In the genomic region with DNA sequence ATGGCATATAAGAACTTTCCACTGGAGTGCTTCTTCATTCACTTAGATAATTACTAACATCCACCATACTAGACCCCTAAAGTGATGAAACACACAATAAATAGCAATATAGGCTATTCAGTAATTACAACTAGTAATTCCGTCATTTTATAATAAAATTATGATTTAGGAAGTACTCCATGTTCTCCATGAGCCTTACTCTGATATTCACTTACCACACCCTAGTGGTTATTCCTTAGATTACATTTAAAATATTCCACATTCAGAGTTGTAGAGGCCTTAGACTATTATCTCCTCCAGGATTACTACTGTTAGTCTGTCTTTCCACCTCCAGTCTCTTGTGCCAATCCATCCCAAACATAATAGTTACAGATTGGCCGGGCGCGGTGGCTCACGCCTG, we compare ENCODE assay signal across 10 cellular contexts.
DNase-seq lines count a peak whose midpoint lies in the region; ATAC-seq, FAIRE-seq and TF ChIP-seq lines count a peak whose summit lies in the region.
"Had no signal": no experiment of that assay in that cellular context is flagged by ENCODE, and none has a peak within 500 bp of the region (broad histone marks: within the 10 kb centered on the region; RNA-seq: fewer than 3 reads in every experiment).

No MANE protein-coding gene starts in this region.

- DNase-seq in A549 (ENCODE audit: low read depth in 1 of 2, low spot score in 1 of 2), result peak; percentile 42 to 49
- peak; percentile 18 for DNase-seq in EL
- DNase-seq in Panc1 (ENCODE audit: low read depth, low spot score), result no peak
- no peak for DNase-seq in foreskin keratinocyte
- no peak for DNase-seq in H54 (ENCODE audit: insufficient read length, low spot score)
- DNase-seq in epidermal melanocyte (ENCODE audit: insufficient read length, low spot score), result no peak
- DNase-seq: activated CD8-positive, alpha-beta memory T cell treated with anti-CD3 and anti-CD28 coated beads, Interleukin-2, amount 50 U/mL, for 4 hours; right cardiac atrium had no signal

- FAIRE-seq in A549 (lab: Jason Lieb, UNC) (peak; percentile 51), H54 (lab: Jason Lieb, UNC) (no peak)

- no TSS peak for BruUV-seq in Panc1 (replicated peaks; lab: Mats Ljungman, UMichigan)

- TF ChIP-seq POLR2A in A549 (IDR thresholded peaks at IDR 0.05; ENCODE audit: low read length) (no peak), H54 (IDR thresholded peaks at IDR 0.05; ENCODE audit: low read depth, low read length) (no peak)

- peak in 1 of 2 experiments; percentile 55; a peak in 4 of 5 replicates for TF ChIP-seq RAD21 in A549 (conservative IDR thresholded peaks at IDR 0.05 in 1 of 2, IDR thresholded peaks at IDR 0.05 in 1 of 2)

- H3K4me3 ChIP-seq in A549 (no peak overlapping the region), Panc1 (ENCODE audit: low read depth in 2 of 2, low read length in 2 of 2) (no peak overlapping the region)

- CTCF ChIA-PET in A549 (lab: Yijun Ruan, JAX), result interaction anchor here (1.0 to 12.2 kb wide), 4 partner anchors 16 to 151 kb away, joined by 4 to 183 read pairs (median 22); a partner anchor contains a TSS
- CTCF ChIA-PET in Panc1 (lab: Charles Lee), result no interaction called here

- H3K27me3 ChIP-seq in Panc1 (ENCODE audit: control insufficient read depth, insufficient read depth, low read length) (no peaks in the 10 kb centered on the region), foreskin keratinocyte (no peaks in the 10 kb centered on the region)

- 88% methylated on average over 5 of the region's 5 CpGs for WGBS in A549 (ENCODE audit: missing lambda C conversion rate)

- POLR2A ChIA-PET in A549 (lab: Yijun Ruan, JAX) (no interaction called here), Panc1 (lab: Charles Lee) (no interaction called here)

- intact Hi-C loops in Panc1 (cut with micrococcal nuclease; ENCODE audit: unreplicated experiment), result no loop called here

- H3K4me2 ChIP-seq in A549, result no peak overlapping the region

- TF ChIP-seq CTCF in A549 (IDR thresholded peaks at IDR 0.05) (peak; percentile 46; the same call in 2 of the 3 replicates), Panc1 (IDR thresholded peaks at IDR 0.05) (peak; percentile 36; the same call in 1 of the 2 replicates), foreskin keratinocyte (conservative IDR thresholded peaks at IDR 0.05) (peak; percentile 57)

- no peaks in the 10 kb centered on the region for H3K9me3 ChIP-seq in A549
- H3K9me3 ChIP-seq in Panc1 (ENCODE audit: control insufficient read depth, insufficient read depth, low read depth, low read length), result no peaks in the 10 kb centered on the region

- H3K4me1 ChIP-seq in A549, result peaks cover 86% of the 10 kb centered on the region
- H3K4me1 ChIP-seq in Panc1 (ENCODE audit: control insufficient read depth, insufficient read depth, low read length), result no peaks in the 10 kb centered on the region
- peaks cover 23% of the 10 kb centered on the region for H3K4me1 ChIP-seq in foreskin keratinocyte

- H3K27ac ChIP-seq in A549 (no peak overlapping the region), Panc1 (ENCODE audit: low read length) (no peak overlapping the region), foreskin keratinocyte (no peak overlapping the region)

- TF ChIP-seq EP300 in A549 (IDR thresholded peaks at IDR 0.05), result no peak

- in situ Hi-C loops in Panc1 (cut with HindIII; ENCODE audit: low pct_unique_long_range_greater_than_20kb, low sequenced_read_pairs), result no loop called here

- peaks cover 3% of the 10 kb centered on the region for H3K36me3 ChIP-seq in Panc1 (ENCODE audit: control insufficient read depth, insufficient read depth, low read length)

- ATAC-seq in A549, result peak in 1 of 2 experiments; percentile 52; a peak in 3 of 6 replicates
- no peak for ATAC-seq in Panc1
- ATAC-seq in foreskin keratinocyte, result peak; percentile 22
- ATAC-seq in HG02588 (IDR thresholded peaks at IDR 0.05; ENCODE audit: unreplicated experiment), result no peak
- ATAC-seq in GM21390 (IDR thresholded peaks at IDR 0.05; ENCODE audit: unreplicated experiment), result no peak

TF ChIP-seq in A549, 52 proteins besides CTCF, POLR2A, EP300 and RAD21:
- no peak for TF ChIP-seq ZFP36 (IDR thresholded peaks at IDR 0.05; ENCODE audit: borderline replicate concordance, partially characterized antibody)
- TF ChIP-seq FOSB (CRISPR knock-in tag; IDR thresholded peaks at IDR 0.05), result no peak
- no peak for TF ChIP-seq ZC3H11A (IDR thresholded peaks at IDR 0.05)
- no peak for TF ChIP-seq HOXA7 (CRISPR knock-in tag; IDR thresholded peaks at IDR 0.05)
- TF ChIP-seq, protein P1, sequence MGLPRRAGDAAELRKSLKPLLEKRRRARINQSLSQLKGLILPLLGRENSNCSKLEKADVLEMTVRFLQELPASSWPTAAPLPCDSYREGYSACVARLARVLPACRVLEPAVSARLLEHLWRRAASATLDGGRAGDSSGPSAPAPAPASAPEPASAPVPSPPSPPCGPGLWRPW (IDR thresholded peaks at IDR 0.05), result no peak
- no peak for TF ChIP-seq CHD4 (IDR thresholded peaks at IDR 0.05; ENCODE audit: borderline replicate concordance)
- TF ChIP-seq ESRRA (IDR thresholded peaks at IDR 0.05; ENCODE audit: borderline replicate concordance, low read length), result no peak
- TF ChIP-seq, protein P2, sequence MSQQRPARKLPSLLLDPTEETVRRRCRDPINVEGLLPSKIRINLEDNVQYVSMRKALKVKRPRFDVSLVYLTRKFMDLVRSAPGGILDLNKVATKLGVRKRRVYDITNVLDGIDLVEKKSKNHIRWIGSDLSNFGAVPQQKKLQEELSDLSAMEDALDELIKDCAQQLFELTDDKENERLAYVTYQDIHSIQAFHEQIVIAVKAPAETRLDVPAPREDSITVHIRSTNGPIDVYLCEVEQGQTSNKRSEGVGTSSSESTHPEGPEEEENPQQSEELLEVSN (IDR thresholded peaks at IDR 0.05; ENCODE audit: borderline replicate concordance, low read depth), result no peak
- no peak for TF ChIP-seq PHF8 (IDR thresholded peaks at IDR 0.05; ENCODE audit: borderline replicate concordance, low read depth)
- TF ChIP-seq HEYL (CRISPR knock-in tag; IDR thresholded peaks at IDR 0.05), result no peak
- TF ChIP-seq POLR2AphosphoS2 (conservative IDR thresholded peaks at IDR 0.05; ENCODE audit: low read length), result no peak
- no peak for TF ChIP-seq EHF (CRISPR knock-in tag; IDR thresholded peaks at IDR 0.05)
- TF ChIP-seq, protein P3, sequence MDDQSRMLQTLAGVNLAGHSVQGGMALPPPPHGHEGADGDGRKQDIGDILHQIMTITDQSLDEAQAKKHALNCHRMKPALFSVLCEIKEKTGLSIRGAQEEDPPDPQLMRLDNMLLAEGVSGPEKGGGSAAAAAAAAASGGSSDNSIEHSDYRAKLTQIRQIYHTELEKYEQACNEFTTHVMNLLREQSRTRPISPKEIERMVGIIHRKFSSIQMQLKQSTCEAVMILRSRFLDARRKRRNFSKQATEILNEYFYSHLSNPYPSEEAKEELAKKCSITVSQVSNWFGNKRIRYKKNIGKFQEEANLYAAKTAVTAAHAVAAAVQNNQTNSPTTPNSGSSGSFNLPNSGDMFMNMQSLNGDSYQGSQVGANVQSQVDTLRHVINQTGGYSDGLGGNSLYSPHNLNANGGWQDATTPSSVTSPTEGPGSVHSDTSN (IDR thresholded peaks at IDR 0.05), result no peak
TF ChIP-seq in A549: peak in this region for 0.

Comparison
In these comparisons a context has a peak if more than half of its experiments do, and no peak if none do; other contexts are left out.
1. DNase-seq: peak in A549 (2 of 2) and EL (single experiment); none in Panc1 (single experiment), foreskin keratinocyte (0 of 2), H54 (single experiment) and epidermal melanocyte (single experiment).
2. Peak in every context shown above with its lines, with median percentiles within 50 percentile points of each other: CTCF ChIP-seq.